Comparison of ENCODE assay signal across 9 cellular contexts in the genomic region with DNA sequence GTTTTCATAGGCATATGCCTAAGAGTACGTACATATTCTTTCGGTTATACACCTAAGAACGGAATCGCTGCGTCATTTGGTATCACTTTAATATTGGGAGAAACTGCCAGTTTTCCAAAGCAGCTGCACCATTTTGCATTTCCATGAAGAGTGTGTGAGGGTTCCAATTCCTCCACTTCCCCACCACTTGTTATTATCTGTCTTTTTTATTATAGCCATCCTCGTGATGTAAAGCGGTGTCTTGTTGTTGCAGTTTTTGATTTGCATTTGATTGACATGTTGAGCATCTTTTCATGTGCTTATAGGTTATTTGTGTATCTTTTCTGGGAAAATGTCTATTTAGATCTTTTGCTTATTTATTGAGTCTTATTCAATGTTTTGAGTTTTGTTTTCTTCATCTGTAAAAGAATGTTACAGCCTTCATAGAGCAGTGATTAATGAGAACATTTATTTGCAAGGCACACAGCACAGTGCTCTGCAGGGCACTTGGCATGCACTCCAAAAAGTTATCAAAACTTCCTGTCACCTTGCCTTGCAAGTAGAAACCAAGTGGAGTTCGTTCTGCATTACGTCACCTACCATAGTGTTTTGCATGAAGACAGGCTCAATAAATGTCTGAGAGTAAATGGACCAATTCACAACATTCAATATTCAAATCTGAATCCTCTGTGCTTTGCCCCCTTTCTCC. TPM values are rescaled to one million over a fixed set of nuclear protein-coding genes. Genes with fewer than 3 reads are reported as not detected.
DNase-seq lines count a peak whose midpoint lies in the region; ATAC-seq and TF ChIP-seq lines count a peak whose summit lies in the region.
"Had no signal": no experiment of that assay in that cellular context is flagged by ENCODE, and none has a peak within 500 bp of the region (broad histone marks: within the 10 kb centered on the region; RNA-seq: fewer than 3 reads in every experiment).

No MANE protein-coding gene starts in this region.

- ATAC-seq in activated B cell treated with CpG ODN at 0.5 μM for 24 hours (ENCODE audit: low read depth) = no peak
- no peak for ATAC-seq in stimulated activated memory B cell treated with anti-CD40 and anti-IgM and Interleukin-4, amounts not matched to agents 10 μg/mL and 1 μg/mL and 100 μg/mL, for 72 hours
- no peak for ATAC-seq in HG02970 (IDR thresholded peaks at IDR 0.05; ENCODE audit: low FRiP score, unreplicated experiment)

- CTCF ChIA-PET in activated CD4-positive, alpha-beta T cell treated with anti-CD3 and anti-CD28 coated beads, Interleukin-2, amount 10 ng/mL, durations not matched to agents 7 days and 5 days (lab: Charles Lee) = interaction anchor here (0.5 to 1.4 kb wide), 4 partner anchors 11 to 256 kb away, joined by 3 to 5 read pairs (median 3); no protein-coding TSS in a partner anchor
- CTCF ChIA-PET in activated B cell treated with CpG ODN at 0.5 μM for 24 hours (lab: Charles Lee) = interaction anchor here (1.4 kb wide), 1 partner anchor 12 kb away, joined by 5 read pairs; no protein-coding TSS in a partner anchor

- TF ChIP-seq CTCF in activated B cell treated with CpG ODN at 0.5 μM for 24 hours (IDR thresholded peaks at IDR 0.05) = no peak

- peaks cover 2% of the 10 kb centered on the region for H3K27me3 Mint-ChIP-seq in activated CD4-positive, alpha-beta T cell treated with anti-CD3 and anti-CD28 coated beads, Interleukin-2, amount 10 ng/mL, durations not matched to agents 7 days and 5 days
- peaks cover 10% of the 10 kb centered on the region for H3K27me3 Mint-ChIP-seq in activated B cell treated with CpG ODN at 0.5 μM for 24 hours
- peaks cover 33% of the 10 kb centered on the region for H3K27me3 Mint-ChIP-seq in stimulated activated memory B cell treated with anti-CD40 and anti-IgM and Interleukin-4, amounts not matched to agents 10 μg/mL and 1 μg/mL and 100 μg/mL, for 72 hours

- POLR2A ChIA-PET in activated CD4-positive, alpha-beta T cell treated with anti-CD3 and anti-CD28 coated beads, Interleukin-2, amount 10 ng/mL, durations not matched to agents 7 days and 5 days (lab: Charles Lee) = no interaction called here
- POLR2A ChIA-PET in activated B cell treated with CpG ODN at 0.5 μM for 24 hours (lab: Charles Lee) = interaction anchor here (2.6 kb wide), 1 partner anchor 67 kb away, joined by 21 read pairs; a partner anchor contains a TSS

- peaks cover 39% of the 10 kb centered on the region for H3K4me1 Mint-ChIP-seq in activated CD4-positive, alpha-beta T cell treated with anti-CD3 and anti-CD28 coated beads, Interleukin-2, amount 10 ng/mL, durations not matched to agents 7 days and 5 days
- H3K4me1 Mint-ChIP-seq in activated B cell treated with CpG ODN at 0.5 μM for 24 hours = peaks cover 22% of the 10 kb centered on the region
- peaks cover 22% of the 10 kb centered on the region for H3K4me1 Mint-ChIP-seq in stimulated activated memory B cell treated with anti-CD40 and anti-IgM and Interleukin-4, amounts not matched to agents 10 μg/mL and 1 μg/mL and 100 μg/mL, for 72 hours

- H3K36me3 Mint-ChIP-seq in activated CD4-positive, alpha-beta T cell treated with anti-CD3 and anti-CD28 coated beads, Interleukin-2, amount 10 ng/mL, durations not matched to agents 7 days and 5 days (ENCODE audit: low read depth) = peaks cover 3% of the 10 kb centered on the region
- peaks cover 5% of the 10 kb centered on the region for H3K36me3 Mint-ChIP-seq in activated B cell treated with CpG ODN at 0.5 μM for 24 hours (ENCODE audit: low read depth)
- no peaks in the 10 kb centered on the region for H3K36me3 Mint-ChIP-seq in stimulated activated memory B cell treated with anti-CD40 and anti-IgM and Interleukin-4, amounts not matched to agents 10 μg/mL and 1 μg/mL and 100 μg/mL, for 72 hours

- DNase-seq in activated CD4-positive, alpha-beta T cell treated with anti-CD3 and anti-CD28 coated beads, Interleukin-2, amount 10 ng/mL, durations not matched to agents 7 days and 5 days = peak; percentile 44
- DNase-seq in activated CD4-positive, alpha-beta T cell treated with anti-CD3 and anti-CD28 coated beads for 1 hour = no peak
- no peak for DNase-seq in activated B cell treated with CpG ODN at 0.5 μM for 24 hours
- DNase-seq in iPS-NIHi7 (ENCODE audit: extremely low spot score) = peak; percentile 1
- DNase-seq in UCSD-AML1 (lab: John Stamatoyannopoulos, UW; ENCODE audit: unreplicated experiment) = no peak
- no peak for DNase-seq in EL

- H3K9me3 Mint-ChIP-seq in activated CD4-positive, alpha-beta T cell treated with anti-CD3 and anti-CD28 coated beads, Interleukin-2, amount 10 ng/mL, durations not matched to agents 7 days and 5 days = peaks cover 5% of the 10 kb centered on the region
- no peaks in the 10 kb centered on the region for H3K9me3 Mint-ChIP-seq in activated B cell treated with CpG ODN at 0.5 μM for 24 hours
- H3K9me3 Mint-ChIP-seq in stimulated activated memory B cell treated with anti-CD40 and anti-IgM and Interleukin-4, amounts not matched to agents 10 μg/mL and 1 μg/mL and 100 μg/mL, for 72 hours = peaks cover 4% of the 10 kb centered on the region

- H3K27ac Mint-ChIP-seq in activated CD4-positive, alpha-beta T cell treated with anti-CD3 and anti-CD28 coated beads, Interleukin-2, amount 10 ng/mL, durations not matched to agents 7 days and 5 days = peak overlapping the region; percentile 97
- H3K27ac Mint-ChIP-seq in activated B cell treated with CpG ODN at 0.5 μM for 24 hours = peak overlapping the region; percentile 90
- H3K27ac Mint-ChIP-seq in stimulated activated memory B cell treated with anti-CD40 and anti-IgM and Interleukin-4, amounts not matched to agents 10 μg/mL and 1 μg/mL and 100 μg/mL, for 72 hours = peak overlapping the region; percentile 87

- intact Hi-C loops in activated B cell treated with CpG ODN at 0.5 μM for 24 hours (cut with micrococcal nuclease) = loop anchor here (2.0 kb wide), 1 partner anchor 45 kb away; no protein-coding TSS in a partner anchor

- peak overlapping the region; percentile 92 for H3K4me3 Mint-ChIP-seq in activated CD4-positive, alpha-beta T cell treated with anti-CD3 and anti-CD28 coated beads, Interleukin-2, amount 10 ng/mL, durations not matched to agents 7 days and 5 days
- H3K4me3 Mint-ChIP-seq in activated B cell treated with CpG ODN at 0.5 μM for 24 hours = no peak overlapping the region
- H3K4me3 Mint-ChIP-seq in stimulated activated memory B cell treated with anti-CD40 and anti-IgM and Interleukin-4, amounts not matched to agents 10 μg/mL and 1 μg/mL and 100 μg/mL, for 72 hours = no peak overlapping the region

RNA-seq across cellular contexts. Expression of a gene that starts 26.6 kb away (rescaled TPM):
- 1 to 10 TPM; 1.4 to 2.1 TPM for total RNA-seq in activated CD4-positive, alpha-beta T cell treated with anti-CD3 and anti-CD28 coated beads, Interleukin-2, amount 10 ng/mL, durations not matched to agents 7 days and 5 days
- total RNA-seq in activated B cell treated with CpG ODN at 0.5 μM for 24 hours = not detected in 2 replicates
- total RNA-seq: lung microvascular endothelial cell had no signal

RNA-seq across cellular contexts. Expression of a gene that starts 40.6 kb away (rescaled TPM):
- 10 to 100 TPM; 25.7 to 27.3 TPM for total RNA-seq in activated CD4-positive, alpha-beta T cell treated with anti-CD3 and anti-CD28 coated beads, Interleukin-2, amount 10 ng/mL, durations not matched to agents 7 days and 5 days
- 13.5 and 13.8 TPM in 2 replicates for total RNA-seq in activated B cell treated with CpG ODN at 0.5 μM for 24 hours

RNA-seq across cellular contexts. Expression of a gene that starts 56.2 kb away (rescaled TPM):
- total RNA-seq in activated CD4-positive, alpha-beta T cell treated with anti-CD3 and anti-CD28 coated beads, Interleukin-2, amount 10 ng/mL, durations not matched to agents 7 days and 5 days = 10 to 100 TPM; 42.9 to 51.3 TPM
- total RNA-seq in activated B cell treated with CpG ODN at 0.5 μM for 24 hours = 32.7 and 33.1 TPM in 2 replicates

RNA-seq across cellular contexts. Expression of a gene that starts 56.5 kb away (rescaled TPM):
- 10 to 100 TPM; 33.0 to 35.7 TPM for total RNA-seq in activated CD4-positive, alpha-beta T cell treated with anti-CD3 and anti-CD28 coated beads, Interleukin-2, amount 10 ng/mL, durations not matched to agents 7 days and 5 days
- 52.3 and 56.0 TPM in 2 replicates for total RNA-seq in activated B cell treated with CpG ODN at 0.5 μM for 24 hours

Comparison
In these comparisons a context has a peak if more than half of its experiments do, and no peak if none do; other contexts are left out.
1. DNase-seq: peak in activated CD4-positive, alpha-beta T cell treated with anti-CD3 and anti-CD28 coated beads, Interleukin-2, amount 10 ng/mL, durations not matched to agents 7 days and 5 days (single experiment) and iPS-NIHi7 (single experiment); none in activated CD4-positive, alpha-beta T cell treated with anti-CD3 and anti-CD28 coated beads for 1 hour (single experiment), activated B cell treated with CpG ODN at 0.5 μM for 24 hours (single experiment), UCSD-AML1 (single experiment) and EL (single experiment).
2. Peak in every context shown above with its lines, with median percentiles within 50 percentile points of each other: H3K27ac Mint-ChIP-seq.